In the genomic region with DNA sequence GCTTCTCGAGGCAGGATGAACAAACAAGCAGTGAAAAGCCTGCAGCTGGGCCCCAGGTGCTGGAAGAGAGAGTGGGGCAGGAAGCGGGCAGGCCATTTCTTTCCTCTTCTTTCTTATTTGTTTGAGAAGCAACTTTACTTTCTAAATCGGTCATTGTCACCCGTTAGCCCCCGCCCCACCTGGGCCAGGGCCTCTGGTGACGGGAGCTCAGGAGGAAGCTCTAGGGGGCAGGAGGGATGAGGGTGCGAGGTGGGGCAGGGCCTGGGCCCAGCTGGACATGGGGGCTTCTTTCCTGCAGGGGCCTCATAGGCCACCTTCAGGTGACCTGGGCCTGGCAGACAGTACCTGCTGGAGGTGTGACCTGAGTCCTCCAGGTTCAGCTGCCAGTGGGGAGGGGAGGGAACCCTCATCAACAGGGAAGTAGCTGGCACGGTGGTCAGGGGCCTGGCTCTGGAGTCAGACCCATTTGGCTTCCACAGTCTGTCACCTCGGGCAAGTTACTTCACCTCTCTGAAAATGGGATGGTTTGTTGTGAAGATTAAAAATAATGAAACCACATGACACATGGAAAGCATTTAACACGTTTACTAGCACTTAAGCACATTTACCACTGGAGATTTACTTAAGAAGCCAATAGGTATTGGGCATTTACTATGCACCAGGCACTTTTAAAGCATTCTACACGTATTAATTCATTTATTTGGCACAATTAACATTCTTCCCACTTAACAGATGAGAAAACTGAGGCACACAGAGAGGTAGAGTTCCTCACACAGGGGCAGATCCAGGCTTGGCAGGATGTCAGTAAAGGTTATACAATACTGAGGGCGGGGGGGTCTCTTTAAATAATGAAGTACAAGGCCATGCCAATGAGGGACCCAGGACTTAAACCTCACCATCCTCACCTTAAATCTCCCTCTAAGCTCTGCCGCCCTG, we compare ENCODE assay signal across 1 cellular context.
TF ChIP-seq lines count a peak whose summit lies in the region.

No MANE protein-coding gene starts in this region.

TF ChIP-seq in GM23338, 12 proteins besides CTCF, POLR2A, EP300 and RAD21 (continued from another document):
- TF ChIP-seq, protein P1, sequence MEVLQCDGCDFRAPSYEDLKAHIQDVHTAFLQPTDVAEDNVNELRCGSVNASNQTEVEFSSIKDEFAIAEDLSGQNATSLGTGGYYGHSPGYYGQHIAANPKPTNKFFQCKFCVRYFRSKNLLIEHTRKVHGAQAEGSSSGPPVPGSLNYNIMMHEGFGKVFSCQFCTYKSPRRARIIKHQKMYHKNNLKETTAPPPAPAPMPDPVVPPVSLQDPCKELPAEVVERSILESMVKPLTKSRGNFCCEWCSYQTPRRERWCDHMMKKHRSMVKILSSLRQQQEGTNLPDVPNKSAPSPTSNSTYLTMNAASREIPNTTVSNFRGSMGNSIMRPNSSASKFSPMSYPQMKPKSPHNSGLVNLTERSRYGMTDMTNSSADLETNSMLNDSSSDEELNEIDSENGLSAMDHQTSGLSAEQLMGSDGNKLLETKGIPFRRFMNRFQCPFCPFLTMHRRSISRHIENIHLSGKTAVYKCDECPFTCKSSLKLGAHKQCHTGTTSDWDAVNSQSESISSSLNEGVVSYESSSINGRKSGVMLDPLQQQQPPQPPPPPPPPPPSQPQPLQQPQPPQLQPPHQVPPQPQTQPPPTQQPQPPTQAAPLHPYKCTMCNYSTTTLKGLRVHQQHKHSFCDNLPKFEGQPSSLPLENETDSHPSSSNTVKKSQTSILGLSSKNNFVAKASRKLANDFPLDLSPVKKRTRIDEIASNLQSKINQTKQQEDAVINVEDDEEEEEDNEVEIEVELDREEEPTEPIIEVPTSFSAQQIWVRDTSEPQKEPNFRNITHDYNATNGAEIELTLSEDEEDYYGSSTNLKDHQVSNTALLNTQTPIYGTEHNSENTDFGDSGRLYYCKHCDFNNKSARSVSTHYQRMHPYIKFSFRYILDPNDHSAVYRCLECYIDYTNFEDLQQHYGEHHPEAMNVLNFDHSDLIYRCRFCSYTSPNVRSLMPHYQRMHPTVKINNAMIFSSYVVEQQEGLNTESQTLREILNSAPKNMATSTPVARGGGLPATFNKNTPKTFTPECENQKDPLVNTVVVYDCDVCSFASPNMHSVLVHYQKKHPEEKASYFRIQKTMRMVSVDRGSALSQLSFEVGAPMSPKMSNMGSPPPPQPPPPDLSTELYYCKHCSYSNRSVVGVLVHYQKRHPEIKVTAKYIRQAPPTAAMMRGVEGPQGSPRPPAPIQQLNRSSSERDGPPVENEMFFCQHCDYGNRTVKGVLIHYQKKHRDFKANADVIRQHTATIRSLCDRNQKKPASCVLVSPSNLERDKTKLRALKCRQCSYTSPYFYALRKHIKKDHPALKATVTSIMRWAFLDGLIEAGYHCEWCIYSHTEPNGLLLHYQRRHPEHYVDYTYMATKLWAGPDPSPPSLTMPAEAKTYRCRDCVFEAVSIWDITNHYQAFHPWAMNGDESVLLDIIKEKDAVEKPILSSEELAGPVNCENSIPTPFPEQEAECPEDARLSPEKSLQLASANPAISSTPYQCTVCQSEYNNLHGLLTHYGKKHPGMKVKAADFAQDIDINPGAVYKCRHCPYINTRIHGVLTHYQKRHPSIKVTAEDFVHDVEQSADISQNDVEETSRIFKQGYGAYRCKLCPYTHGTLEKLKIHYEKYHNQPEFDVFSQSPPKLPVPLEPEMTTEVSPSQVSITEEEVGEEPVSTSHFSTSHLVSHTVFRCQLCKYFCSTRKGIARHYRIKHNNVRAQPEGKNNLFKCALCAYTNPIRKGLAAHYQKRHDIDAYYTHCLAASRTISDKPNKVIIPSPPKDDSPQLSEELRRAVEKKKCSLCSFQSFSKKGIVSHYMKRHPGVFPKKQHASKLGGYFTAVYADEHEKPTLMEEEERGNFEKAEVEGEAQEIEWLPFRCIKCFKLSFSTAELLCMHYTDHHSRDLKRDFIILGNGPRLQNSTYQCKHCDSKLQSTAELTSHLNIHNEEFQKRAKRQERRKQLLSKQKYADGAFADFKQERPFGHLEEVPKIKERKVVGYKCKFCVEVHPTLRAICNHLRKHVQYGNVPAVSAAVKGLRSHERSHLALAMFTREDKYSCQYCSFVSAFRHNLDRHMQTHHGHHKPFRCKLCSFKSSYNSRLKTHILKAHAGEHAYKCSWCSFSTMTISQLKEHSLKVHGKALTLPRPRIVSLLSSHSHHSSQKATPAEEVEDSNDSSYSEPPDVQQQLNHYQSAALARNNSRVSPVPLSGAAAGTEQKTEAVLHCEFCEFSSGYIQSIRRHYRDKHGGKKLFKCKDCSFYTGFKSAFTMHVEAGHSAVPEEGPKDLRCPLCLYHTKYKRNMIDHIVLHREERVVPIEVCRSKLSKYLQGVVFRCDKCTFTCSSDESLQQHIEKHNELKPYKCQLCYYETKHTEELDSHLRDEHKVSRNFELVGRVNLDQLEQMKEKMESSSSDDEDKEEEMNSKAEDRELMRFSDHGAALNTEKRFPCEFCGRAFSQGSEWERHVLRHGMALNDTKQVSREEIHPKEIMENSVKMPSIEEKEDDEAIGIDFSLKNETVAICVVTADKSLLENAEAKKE (CRISPR knock-in tag; IDR thresholded peaks at IDR 0.05) = no peak
- TF ChIP-seq ZNF331 (CRISPR knock-in tag; IDR thresholded peaks at IDR 0.05; ENCODE audit: low read depth) (no peak), ZNF114 (CRISPR knock-in tag; IDR thresholded peaks at IDR 0.05) (no peak), EZH2 (IDR thresholded peaks at IDR 0.05; ENCODE audit: low read depth, unreplicated experiment) (no peak), CREB1 (CRISPR knock-in tag; IDR thresholded peaks at IDR 0.05; ENCODE audit: low read depth) (no peak), JUNB (IDR thresholded peaks at IDR 0.05; ENCODE audit: unreplicated experiment) (no peak), EZH2phosphoT487 (IDR thresholded peaks at IDR 0.05; ENCODE audit: unreplicated experiment) (no peak)
